22 cellular contexts compared by ENCODE assay signal in genomic region chr3:70620956-70621355, GRCh38.
"Had no signal": no experiment of that assay in that cellular context is flagged by ENCODE, and none has a peak within 500 bp of the region (broad histone marks: within the 10 kb centered on the region; RNA-seq: fewer than 3 reads in every experiment).

No MANE protein-coding gene starts in this region.

- H3K9me3 ChIP-seq: adrenal gland, breast epithelium had no signal

- DNase-seq: activated CD4-positive, alpha-beta memory T cell treated with anti-CD3 and anti-CD28 coated beads, Interleukin-2, amount 10 ng/mL, durations not matched to agents 7 days and 5 days; activated CD4-positive, alpha-beta T cell treated with anti-CD3 and anti-CD28 coated beads, Interleukin-2, amount 10 ng/mL, durations not matched to agents 7 days and 5 days; activated CD4-positive, CD25-positive, alpha-beta regulatory T cell; activated naive CD4-positive, alpha-beta T cell treated with anti-CD3 and anti-CD28 coated beads, Interleukin-2, amount 50 U/mL, for 16 hours; activated naive CD8-positive, alpha-beta T cell treated with anti-CD3 and anti-CD28 coated beads, Interleukin-2, amount 10 ng/mL, durations not matched to agents 7 days and 5 days; adrenal gland; anterior cingulate cortex; central memory CD4-positive, alpha-beta T cell; KG1; NCI-H1092; NCI-H1436 treated with DMSO at 0.1 percent for 48 hours; NCI-H2029; NCI-H446; NCI-H524; PC-3; SHP77 treated with DMSO at 0.1 percent for 48 hours; T-cell; T-helper 2 cell; T1000 had no signal

- H3K36me3 ChIP-seq: adrenal gland, breast epithelium had no signal

- H3K4me3 ChIP-seq: adrenal gland, breast epithelium had no signal

- H3K27ac ChIP-seq: adrenal gland, breast epithelium had no signal

- H3K27me3 ChIP-seq: adrenal gland, breast epithelium had no signal

- FAIRE-seq: RCC 7860, TTC549 had no signal

- H3K4me1 ChIP-seq: adrenal gland, breast epithelium had no signal
